8 cellular contexts compared by ENCODE assay signal in the genomic region with DNA sequence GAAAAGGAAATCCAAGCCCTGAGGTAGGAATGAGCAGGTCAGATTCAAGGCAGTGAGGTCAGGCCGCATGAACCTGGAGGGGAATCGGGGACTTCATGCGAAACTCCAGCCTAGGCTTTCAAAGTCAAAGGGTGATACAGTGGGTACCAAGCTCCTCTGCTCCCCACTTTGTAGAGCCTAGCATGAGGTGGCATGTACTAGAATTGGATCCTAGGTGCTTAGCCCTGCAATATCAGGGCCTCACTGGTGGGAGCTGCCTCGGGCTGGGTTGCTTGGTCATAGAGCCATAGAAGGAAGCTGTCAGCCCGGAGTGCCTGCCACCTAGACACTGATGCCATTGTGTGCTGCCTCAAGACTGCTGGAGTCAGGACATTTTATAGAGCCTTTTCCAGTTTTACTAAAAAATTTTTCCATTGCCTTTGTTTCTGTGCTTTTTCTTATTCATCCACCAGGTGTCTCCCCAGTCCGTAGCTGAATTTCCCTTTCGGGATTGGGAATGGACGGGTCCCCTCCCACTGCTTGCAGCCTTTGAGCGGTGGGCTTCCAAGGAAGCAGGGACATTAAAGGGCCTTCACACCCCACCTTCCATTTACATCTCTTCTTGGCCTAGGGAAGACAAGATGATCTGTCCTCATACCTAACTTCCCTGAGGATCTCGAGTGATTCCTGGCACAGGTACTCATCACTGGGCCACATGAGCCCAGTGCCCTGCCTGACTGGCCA. TPM values are rescaled to one million over a fixed set of nuclear protein-coding genes. Genes with fewer than 3 reads are reported as not detected.
A peak's percentile ranks its signal among the peaks of the same experiment; 100 is the strongest.
DNase-seq lines count a peak whose midpoint lies in the region; ATAC-seq and TF ChIP-seq lines count a peak whose summit lies in the region.

No MANE protein-coding gene starts in this region.

- H3K9me3 ChIP-seq in GM23248 (ENCODE audit: low read depth), result no peaks in the 10 kb centered on the region
- no peaks in the 10 kb centered on the region for H3K9me3 ChIP-seq in lung (ENCODE audit: control insufficient read depth in 2 of 2, insufficient read depth in 1 of 2, low read length in 1 of 2)

- TF ChIP-seq CTCF in astrocyte of the cerebellum (IDR thresholded peaks at IDR 0.05; ENCODE audit: low read depth, low read length, missing control alignments) (peak; percentile 71), lung (IDR thresholded peaks at IDR 0.05; ENCODE audit: control extremely low read depth, extremely low read depth) (peak; percentile 56)

- WGBS in GM23248 (ENCODE audit: low coverage in 1 of 2, low lambda C conversion rate in 2 of 2, missing lambda C conversion rate in 2 of 2), 2 experiments, result 51 to 53% methylated on average over 10 of the region's 10 CpGs
- WGBS in lung, 2 donors, result 63 to 72% methylated on average over 10 of the region's 10 CpGs

- DNase-seq in AG08396 (ENCODE audit: low spot score) (peak; percentile 62), GM23248 (peak; percentile 62), astrocyte of the cerebellum (ENCODE audit: low read depth) (no peak), lung (ENCODE audit: low spot score) (no peak)
- no peak for DNase-seq in activated effector memory CD4-positive, alpha-beta T cell treated with anti-CD3 and anti-CD28 coated beads, Interleukin-2, amount 50 U/mL, for 16 hours

- H3K4me3 ChIP-seq in GM23248 (no peak overlapping the region), astrocyte of the cerebellum (ENCODE audit: low read depth, low read length) (no peak overlapping the region), lung (no peak overlapping the region)

- in situ Hi-C loops in GM23248 (cut with MboI) (no loop called here), astrocyte of the cerebellum (cut with HindIII; ENCODE audit: low sequenced_read_pairs) (no loop called here)

- no peaks in the 10 kb centered on the region for H3K9me2 ChIP-seq in GM23248 (ENCODE audit: insufficient read depth)

- H3K27me3 ChIP-seq in GM23248 (replicated peaks; ENCODE audit: insufficient read depth), result no peaks in the 10 kb centered on the region
- H3K27me3 ChIP-seq in lung (ENCODE audit: control insufficient read depth, insufficient read depth), result no peaks in the 10 kb centered on the region

- H3K36me3 ChIP-seq in GM23248 (ENCODE audit: low read depth), result peaks cover 15% of the 10 kb centered on the region; the same call in 1 of the 2 replicates
- peaks cover 6 to 32% of the 10 kb centered on the region in 2 donors for H3K36me3 ChIP-seq in lung (ENCODE audit: control insufficient read depth in 2 of 2, insufficient read depth in 2 of 2, low read length in 2 of 2)

- peaks cover 10% of the 10 kb centered on the region for H3K4me1 ChIP-seq in GM23248 (ENCODE audit: insufficient read depth)
- peaks cover 0 to 8% of the 10 kb centered on the region in 2 donors for H3K4me1 ChIP-seq in lung (ENCODE audit: control insufficient read depth in 2 of 2, insufficient read depth in 2 of 2, low read length in 2 of 2)

- no peak for ATAC-seq in lung (ENCODE audit: insufficient read depth, low FRiP score)
- no peak for ATAC-seq in HG03196 (IDR thresholded peaks at IDR 0.05; ENCODE audit: unreplicated experiment)
- ATAC-seq in GM21360 (IDR thresholded peaks at IDR 0.05; ENCODE audit: unreplicated experiment), result no peak
- no peak for ATAC-seq in GM21423 (IDR thresholded peaks at IDR 0.05; ENCODE audit: unreplicated experiment)

- H3F3A ChIP-seq in GM23248 (ENCODE audit: insufficient read depth), result peaks cover 15% of the 10 kb centered on the region; the same call in 1 of the 2 replicates

- no peaks in the 10 kb centered on the region for H4K20me1 ChIP-seq in GM23248 (ENCODE audit: insufficient read depth)

- H3K79me2 ChIP-seq in GM23248 (ENCODE audit: insufficient read depth), result peaks cover 20% of the 10 kb centered on the region

- no peak overlapping the region for H3K4me2 ChIP-seq in GM23248 (ENCODE audit: unreplicated experiment)

- H3K9ac ChIP-seq in GM23248, result no peak overlapping the region

- H2AFZ ChIP-seq in GM23248, result no peak overlapping the region

- H3K27ac ChIP-seq in GM23248 (no peak overlapping the region), lung (ENCODE audit: low read depth in 1 of 2, low read length in 1 of 2) (no peak overlapping the region)

RNA-seq across cellular contexts. Expression of a gene that starts 5.5 kb away (rescaled TPM):
- total RNA-seq in GM23248 (2014; rRNA removed; shearing (Covaris generic)), result 95.2 and 113 TPM in 2 replicates
- polyA plus RNA-seq in GM23248 (2016; fragmentation: Nextera tagmentation; extraction: Ambion mirVana) (51.1 and 54.8 TPM in 2 replicates), lung (10 to 100 TPM; 44.5 to 76.8 TPM)
- 10 to 100 TPM; 53.2 to 58.0 TPM for total RNA-seq in lung

RNA-seq across cellular contexts. Expression of a gene that starts 6.8 kb away (rescaled TPM):
- 3.4 and 4.4 TPM in 2 replicates for total RNA-seq in GM23248 (2014; rRNA removed; shearing (Covaris generic))
- polyA plus RNA-seq in GM23248 (2016; fragmentation: Nextera tagmentation; extraction: Ambion mirVana), result 3.6 and 4.4 TPM in 2 replicates
- total RNA-seq in lung, result 1 to 10 TPM; 3.9 to 6.8 TPM
- 1 to 10 TPM; 4.4 to 8.3 TPM for polyA plus RNA-seq in lung

RNA-seq across cellular contexts. Expression of a gene that starts 6.8 kb away (rescaled TPM):
- 83.5 and 94.1 TPM in 2 replicates for total RNA-seq in GM23248 (2014; rRNA removed; shearing (Covaris generic))
- polyA plus RNA-seq in GM23248 (2016; fragmentation: Nextera tagmentation; extraction: Ambion mirVana), result 145 and 148 TPM in 2 replicates
- 10 to 100 TPM; 43.6 to 74.4 TPM for total RNA-seq in lung
- polyA plus RNA-seq in lung, result 100 to 1,000 TPM in 1 of 2 donors, 10 to 100 TPM in 1; 94.6 to 105 TPM

RNA-seq across cellular contexts. Expression of a gene that starts 24.8 kb away (rescaled TPM):
- total RNA-seq in GM23248 (2014; rRNA removed; shearing (Covaris generic)), result 0.11 TPM in 1 of 2 replicates, not detected in the other
- polyA plus RNA-seq in GM23248 (2016; fragmentation: Nextera tagmentation; extraction: Ambion mirVana), result 0.44 and 1.1 TPM in 2 replicates
- total RNA-seq in lung, result 1 to 10 TPM; 3.0 to 7.4 TPM
- 1 to 10 TPM; 1.2 to 2.5 TPM for polyA plus RNA-seq in lung

RNA-seq across cellular contexts. Expression of a gene that starts 36.8 kb away (rescaled TPM):
- 0.54 TPM in 1 of 2 replicates, not detected in the other for total RNA-seq in GM23248 (2014; rRNA removed; shearing (Covaris generic))
- polyA plus RNA-seq in GM23248 (2016; fragmentation: Nextera tagmentation; extraction: Ambion mirVana) (1.1 and 1.8 TPM in 2 replicates), lung (under 1 TPM; 0.27 to 0.83 TPM)
- total RNA-seq in lung, result 1 to 10 TPM in 1 of 2 donors, under 1 TPM in 1; 0.09 to 1.3 TPM

Comparison
In these comparisons a context has a peak if more than half of its experiments do, and no peak if none do; other contexts are left out.
1. DNase-seq: peak in AG08396 (single experiment) and GM23248 (single experiment); none in astrocyte of the cerebellum (single experiment), lung (single experiment) and activated effector memory CD4-positive, alpha-beta T cell treated with anti-CD3 and anti-CD28 coated beads, Interleukin-2, amount 50 U/mL, for 16 hours (single experiment).